In the genomic region with DNA sequence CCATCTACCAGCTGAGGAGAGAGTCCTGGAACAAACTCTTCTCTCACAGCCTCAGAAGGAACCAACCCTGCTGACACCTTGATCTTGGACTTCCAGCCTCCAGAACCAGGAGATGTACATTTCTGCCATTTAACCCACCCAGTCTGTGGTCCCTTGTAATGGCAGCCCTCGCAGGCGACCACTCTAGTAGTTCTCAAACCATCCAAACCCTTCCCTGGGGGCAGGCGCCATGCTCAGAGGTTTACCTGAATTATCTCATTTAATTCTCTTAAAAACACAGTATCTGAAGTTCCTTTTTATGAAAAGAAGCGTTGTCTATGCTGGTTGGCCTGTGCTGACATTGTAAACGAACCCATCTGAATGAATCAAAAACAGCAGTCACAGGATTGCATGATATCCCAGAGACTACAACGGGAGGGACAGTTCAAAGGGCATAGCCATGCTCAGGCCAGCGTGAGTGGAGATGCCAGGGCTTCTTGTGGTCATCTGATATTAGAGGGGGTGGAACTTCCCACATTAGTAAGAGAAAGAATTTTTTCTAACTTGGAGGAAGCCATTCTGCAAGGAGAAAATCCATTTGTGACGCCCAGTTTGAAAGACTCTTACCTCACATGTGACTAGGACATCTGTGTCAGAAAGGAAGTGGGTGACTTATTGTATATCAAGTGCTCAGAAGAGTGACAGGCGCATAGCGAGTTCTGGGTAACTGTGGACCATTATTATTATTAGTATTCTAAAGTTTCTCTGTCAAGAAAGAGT, we compare ENCODE assay signal across 8 cellular contexts. TPM values are rescaled to one million over a fixed set of nuclear protein-coding genes. Genes with fewer than 3 reads are reported as not detected.
DNase-seq lines count a peak whose midpoint lies in the region; ATAC-seq and TF ChIP-seq lines count a peak whose summit lies in the region.

No MANE protein-coding gene starts in this region.

- H3K4me3 ChIP-seq in OCI-LY7 (ENCODE audit: low read depth, low read length, poor library complexity, severe bottlenecking) (peak overlapping the region; percentile 4), lower lobe of right lung (no peak overlapping the region), sigmoid colon (no peak overlapping the region)

- ATAC-seq in GM21576 (IDR thresholded peaks at IDR 0.05; ENCODE audit: unreplicated experiment) = peak; percentile 75
- ATAC-seq in lower lobe of right lung = peak; percentile 72 to 79
- no peak for ATAC-seq in HG02973 (IDR thresholded peaks at IDR 0.05; ENCODE audit: unreplicated experiment)
- no peak for ATAC-seq in GM21367 (IDR thresholded peaks at IDR 0.05; ENCODE audit: unreplicated experiment)

- H3K27me3 ChIP-seq in lower lobe of right lung (ENCODE audit: low read depth) (no peaks in the 10 kb centered on the region), sigmoid colon (no peaks in the 10 kb centered on the region)

- WGBS in sigmoid colon, 2 donors = 69 to 70% methylated on average over 10 of the region's 10 CpGs

- H3K9me3 ChIP-seq in OCI-LY7 (ENCODE audit: low read length) (peaks cover 4% of the 10 kb centered on the region; the same call in 1 of the 2 replicates), lower lobe of right lung (no peaks in the 10 kb centered on the region), sigmoid colon (peaks cover 0 to 2% (median 0%) of the 10 kb centered on the region in 4 donors)

- H2AFZ ChIP-seq in OCI-LY7 (ENCODE audit: low read length) = peak overlapping the region; percentile 70; the same call in 1 of the 2 replicates

- H3K9me2 ChIP-seq in OCI-LY7 (ENCODE audit: insufficient read depth, low read length) = no peaks in the 10 kb centered on the region

- H3K27ac ChIP-seq in OCI-LY7 (ENCODE audit: low read depth, low read length, poor library complexity, severe bottlenecking) (peak overlapping the region; percentile 53), lower lobe of right lung (peak overlapping the region; percentile 66), sigmoid colon (no peak overlapping the region)

- CTCF ChIA-PET in OCI-LY7 (lab: Charles Lee; ENCODE audit: unreplicated experiment) = interaction anchor here (0.9 kb wide), 1 partner anchor 42 kb away, joined by 5 read pairs; no protein-coding TSS in a partner anchor

- H3K79me2 ChIP-seq in OCI-LY7 (ENCODE audit: insufficient read depth, low read depth, low read length) = no peaks in the 10 kb centered on the region

- peak overlapping the region; percentile 52 for H3K4me2 ChIP-seq in OCI-LY7 (ENCODE audit: low read length)

- DNase-seq in GF-D8 (lab: John Stamatoyannopoulos, UW) = peak; percentile 93
- peak; percentile 56 for DNase-seq in OCI-LY7 (ENCODE audit: low spot score)
- DNase-seq in lower lobe of right lung = no peak
- DNase-seq in sigmoid colon = no peak
- DNase-seq in NCI-H2227 treated with DMSO at 0.1 percent for 48 hours (lab: John Stamatoyannopoulos, UW) = no peak

- H3K36me3 ChIP-seq in OCI-LY7 (ENCODE audit: insufficient read depth, low read length) (no peaks in the 10 kb centered on the region), lower lobe of right lung (no peaks in the 10 kb centered on the region), sigmoid colon (no peaks in the 10 kb centered on the region)

- no peak for TF ChIP-seq EP300 in sigmoid colon (IDR thresholded peaks at IDR 0.05)

- H3K4me1 ChIP-seq in OCI-LY7 (ENCODE audit: insufficient read depth, low read length, poor library complexity, severe bottlenecking) = peaks cover 33% of the 10 kb centered on the region
- H3K4me1 ChIP-seq in lower lobe of right lung = peaks cover 21% of the 10 kb centered on the region
- peaks cover 0 to 17% (median 5%) of the 10 kb centered on the region in 4 donors for H3K4me1 ChIP-seq in sigmoid colon

- H4K20me1 ChIP-seq in OCI-LY7 (ENCODE audit: insufficient read depth, low read length) = no peaks in the 10 kb centered on the region

- no peak for TF ChIP-seq POLR2A in sigmoid colon (IDR thresholded peaks at IDR 0.05)

- TF ChIP-seq CTCF in OCI-LY7 (conservative IDR thresholded peaks at IDR 0.05; ENCODE audit: low read length) (no peak), lower lobe of right lung (IDR thresholded peaks at IDR 0.05) (no peak), sigmoid colon (IDR thresholded peaks at IDR 0.05) (no peak)

- no TSS peak for BruUV-seq in OCI-LY7 (replicated peaks; lab: Mats Ljungman, UMichigan)

- intact Hi-C loops in OCI-LY7 (cut with micrococcal nuclease; ENCODE audit: unreplicated experiment) = no loop called here
- intact Hi-C loops in lower lobe of right lung (cut with DNase I) = no loop called here
- intact Hi-C loops in sigmoid colon (cut with DNase I) = no loop called here

- POLR2A ChIA-PET in OCI-LY7 (lab: Charles Lee) = interaction anchor here (0.9 to 2.1 kb wide), 9 partner anchors 8 to 45 kb away, joined by 3 to 17 read pairs (median 4); a partner anchor contains a TSS

RNA-seq across cellular contexts. Expression of a gene that starts 17.2 kb away (rescaled TPM):
- total RNA-seq in OCI-LY7 (2014; rRNA removed; shearing (Covaris generic)) = 25.4 and 30.7 TPM in 2 replicates
- 22.7 and 23.6 TPM in 2 replicates for total RNA-seq in OCI-LY7 (2022)
- total RNA-seq in lower lobe of right lung = 17.1 TPM
- total RNA-seq in sigmoid colon = 1 to 10 TPM; 1.2 to 1.8 (median 1.5) TPM
- 10 to 100 TPM in 1 of 3 donors, 1 to 10 TPM in 2; 1.2 to 13.6 (median 1.8) TPM for polyA plus RNA-seq in sigmoid colon

Comparison
In these comparisons a context has a peak if more than half of its experiments do, and no peak if none do; other contexts are left out.
1. DNase-seq: peak in GF-D8 (single experiment) and OCI-LY7 (single experiment); none in lower lobe of right lung (single experiment), sigmoid colon (single experiment) and NCI-H2227 treated with DMSO at 0.1 percent for 48 hours (single experiment).
2. ATAC-seq: peak in GM21576 (single experiment) and lower lobe of right lung (2 of 2); none in HG02973 (single experiment) and GM21367 (single experiment).
3. H3K27ac ChIP-seq: peak in OCI-LY7 (single experiment) and lower lobe of right lung (single experiment); none in sigmoid colon (0 of 4).